In genomic region chr14:66650491-66650911, GRCh38 we compare ENCODE assay signal across 13 cellular contexts.
DNase-seq lines count a peak whose midpoint lies in the region; ATAC-seq and TF ChIP-seq lines count a peak whose summit lies in the region.
"Had no signal": no experiment of that assay in that cellular context is flagged by ENCODE, and none has a peak within 500 bp of the region (broad histone marks: within the 10 kb centered on the region; RNA-seq: fewer than 3 reads in every experiment).

No MANE protein-coding gene starts in this region.

- no peak for TF ChIP-seq CTCF in heart left ventricle (IDR thresholded peaks at IDR 0.05)
- no peak for TF ChIP-seq CTCF in spleen (IDR thresholded peaks at IDR 0.05 in 8 of 11, conservative IDR thresholded peaks at IDR 0.05 in 3 of 11)

- no peak overlapping the region for H3K9ac ChIP-seq in subcutaneous abdominal adipose tissue (ENCODE audit: low read length in 5 of 5)
- H3K9ac ChIP-seq: parathyroid adenoma had no signal

- TF ChIP-seq POLR2A in heart left ventricle (IDR thresholded peaks at IDR 0.05) (no peak), spleen (IDR thresholded peaks at IDR 0.05) (no peak)

- H3K27me3 ChIP-seq in heart left ventricle (no peaks in the 10 kb centered on the region), subcutaneous abdominal adipose tissue (ENCODE audit: control insufficient read depth in 5 of 5, insufficient read depth in 4 of 5, low read length in 5 of 5) (no peaks in the 10 kb centered on the region), spleen (replicated peaks in 1 of 7) (no peaks in the 10 kb centered on the region)
- H3K27me3 ChIP-seq: ascending aorta had no signal

- DNase-seq in heart left ventricle (no peak), cardiac septum (ENCODE audit: low spot score) (no peak), SW480 (ENCODE audit: low spot score) (peak; percentile 13), NCI-H187 treated with DMSO at 0.1 percent for 48 hours (lab: John Stamatoyannopoulos, UW) (no peak), spleen (no peak), DMS 273 treated with DMSO at 0.1 percent for 48 hours (lab: John Stamatoyannopoulos, UW) (no peak)
- DNase-seq: GDM1, GOT3 had no signal

- H3K36me3 ChIP-seq in heart left ventricle, result no peaks in the 10 kb centered on the region
- no peaks in the 10 kb centered on the region for H3K36me3 ChIP-seq in subcutaneous abdominal adipose tissue (ENCODE audit: control insufficient read depth in 5 of 5, insufficient read depth in 5 of 5, low read length in 5 of 5)
- H3K36me3 ChIP-seq in spleen, result no peaks in the 10 kb centered on the region
- H3K36me3 ChIP-seq: ascending aorta had no signal

- H3K4me1 ChIP-seq in heart left ventricle (peaks cover 0 to 24% (median 11%) of the 10 kb centered on the region in 12 donors), subcutaneous abdominal adipose tissue (ENCODE audit: control insufficient read depth in 5 of 5, insufficient read depth in 5 of 5, low read length in 5 of 5) (peaks cover 8 to 26% (median 16%) of the 10 kb centered on the region in 5 donors), spleen (peaks cover 0 to 27% (median 0%) of the 10 kb centered on the region in 6 donors)
- H3K4me1 ChIP-seq: ascending aorta, parathyroid adenoma had no signal

- H3K4me3 ChIP-seq in heart left ventricle, result no peak overlapping the region
- peak overlapping the region in 1 of 5 donors; percentile 8 for H3K4me3 ChIP-seq in subcutaneous abdominal adipose tissue (ENCODE audit: low read depth in 1 of 5, low read length in 5 of 5)
- H3K4me3 ChIP-seq in spleen, result no peak overlapping the region
- H3K4me3 ChIP-seq: ascending aorta, SK-N-MC had no signal

- H3K27ac ChIP-seq in heart left ventricle (peak overlapping the region in 9 of 12 donors; percentile 5 to 71 (median 52)), subcutaneous abdominal adipose tissue (ENCODE audit: low read depth, low read length) (peak overlapping the region; percentile 69), spleen (peak overlapping the region in 1 of 8 donors; percentile 17)
- H3K27ac ChIP-seq: ascending aorta, parathyroid adenoma, SK-N-MC had no signal

- peaks cover 0 to 3% (median 0%) of the 10 kb centered on the region in 12 donors for H3K9me3 ChIP-seq in heart left ventricle
- H3K9me3 ChIP-seq in subcutaneous abdominal adipose tissue (ENCODE audit: control insufficient read depth in 5 of 5, low read length in 5 of 5), result no peaks in the 10 kb centered on the region
- H3K9me3 ChIP-seq in spleen, result peaks cover 0 to 9% (median 2%) of the 10 kb centered on the region in 8 donors

- WGBS in heart left ventricle, 4 donors, result 46 to 56% (median 52%) methylated on average over 3 of the region's 3 CpGs
- 66 to 80% (median 72%) methylated on average over 3 of the region's 3 CpGs for WGBS in spleen, 5 donors

- intact Hi-C loops in heart left ventricle (cut with DNase I) (loop anchor here in 1 of 10 donors (10.0 kb wide), 1 partner anchor 156 kb away; no protein-coding TSS in a partner anchor), cardiac septum (cut with DNase I) (no loop called here), spleen (cut with DNase I; ENCODE audit: low total_unique reads) (no loop called here)

- ATAC-seq in heart left ventricle (peak in 2 of 4 donors; percentile 33 to 79), HG02678 (IDR thresholded peaks at IDR 0.05; ENCODE audit: unreplicated experiment) (peak; percentile 46)
